Comparison of ENCODE assay signal across 1 cellular context in the genomic region with DNA sequence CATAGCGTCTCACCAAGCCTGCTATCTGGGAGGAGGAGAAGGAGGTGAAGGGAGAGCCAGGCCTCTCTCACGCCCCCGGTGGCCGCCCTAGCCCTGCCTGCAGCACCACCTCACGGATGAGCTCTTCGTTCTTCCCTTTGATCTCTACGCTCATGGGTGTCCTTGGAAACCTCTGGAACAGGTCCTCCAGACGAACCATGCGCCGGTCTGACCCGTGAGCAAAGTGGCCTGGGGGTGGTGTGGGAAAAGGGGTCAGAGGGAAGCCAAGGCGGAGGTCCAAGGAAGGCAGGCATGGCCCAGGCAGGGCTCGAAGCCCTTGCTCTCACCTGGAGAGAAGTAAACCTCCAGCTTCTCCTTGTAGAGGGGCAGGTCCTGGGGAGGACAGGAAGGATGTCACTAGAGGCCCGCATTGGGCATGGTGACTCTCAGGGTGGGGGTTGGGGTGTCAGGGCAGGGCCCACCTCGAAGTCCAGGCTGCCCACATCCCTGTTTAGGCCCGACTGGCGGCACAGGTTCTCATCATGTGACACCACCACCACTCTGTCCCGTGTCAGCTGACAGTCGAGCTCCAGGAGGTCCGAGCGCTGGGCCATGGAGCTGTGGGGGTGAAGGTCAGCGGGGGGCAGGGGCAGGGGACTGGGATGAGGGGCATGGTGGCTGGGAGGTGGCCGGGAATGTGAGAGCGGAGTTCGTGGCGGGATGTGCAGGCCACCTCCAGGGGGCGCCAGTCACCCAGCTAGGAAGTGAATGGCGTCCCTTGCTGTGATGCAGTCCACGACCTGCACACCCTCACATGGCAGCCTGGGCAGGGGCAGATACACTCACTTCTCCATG.
TF ChIP-seq lines count a peak whose summit lies in the region.

No MANE protein-coding gene starts in this region.

TF ChIP-seq in HepG2, 621 proteins besides CTCF, POLR2A, EP300 and RAD21 (continued from another document and continues in another):
- TF ChIP-seq, protein P1, sequence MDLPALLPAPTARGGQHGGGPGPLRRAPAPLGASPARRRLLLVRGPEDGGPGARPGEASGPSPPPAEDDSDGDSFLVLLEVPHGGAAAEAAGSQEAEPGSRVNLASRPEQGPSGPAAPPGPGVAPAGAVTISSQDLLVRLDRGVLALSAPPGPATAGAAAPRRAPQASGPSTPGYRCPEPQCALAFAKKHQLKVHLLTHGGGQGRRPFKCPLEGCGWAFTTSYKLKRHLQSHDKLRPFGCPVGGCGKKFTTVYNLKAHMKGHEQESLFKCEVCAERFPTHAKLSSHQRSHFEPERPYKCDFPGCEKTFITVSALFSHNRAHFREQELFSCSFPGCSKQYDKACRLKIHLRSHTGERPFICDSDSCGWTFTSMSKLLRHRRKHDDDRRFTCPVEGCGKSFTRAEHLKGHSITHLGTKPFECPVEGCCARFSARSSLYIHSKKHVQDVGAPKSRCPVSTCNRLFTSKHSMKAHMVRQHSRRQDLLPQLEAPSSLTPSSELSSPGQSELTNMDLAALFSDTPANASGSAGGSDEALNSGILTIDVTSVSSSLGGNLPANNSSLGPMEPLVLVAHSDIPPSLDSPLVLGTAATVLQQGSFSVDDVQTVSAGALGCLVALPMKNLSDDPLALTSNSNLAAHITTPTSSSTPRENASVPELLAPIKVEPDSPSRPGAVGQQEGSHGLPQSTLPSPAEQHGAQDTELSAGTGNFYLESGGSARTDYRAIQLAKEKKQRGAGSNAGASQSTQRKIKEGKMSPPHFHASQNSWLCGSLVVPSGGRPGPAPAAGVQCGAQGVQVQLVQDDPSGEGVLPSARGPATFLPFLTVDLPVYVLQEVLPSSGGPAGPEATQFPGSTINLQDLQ (CRISPR knock-in tag; IDR thresholded peaks at IDR 0.05) = peak; percentile 92
- TF ChIP-seq ZSCAN20 (CRISPR knock-in tag; IDR thresholded peaks at IDR 0.05; ENCODE audit: borderline replicate concordance) = no peak
- TF ChIP-seq, protein P2, sequence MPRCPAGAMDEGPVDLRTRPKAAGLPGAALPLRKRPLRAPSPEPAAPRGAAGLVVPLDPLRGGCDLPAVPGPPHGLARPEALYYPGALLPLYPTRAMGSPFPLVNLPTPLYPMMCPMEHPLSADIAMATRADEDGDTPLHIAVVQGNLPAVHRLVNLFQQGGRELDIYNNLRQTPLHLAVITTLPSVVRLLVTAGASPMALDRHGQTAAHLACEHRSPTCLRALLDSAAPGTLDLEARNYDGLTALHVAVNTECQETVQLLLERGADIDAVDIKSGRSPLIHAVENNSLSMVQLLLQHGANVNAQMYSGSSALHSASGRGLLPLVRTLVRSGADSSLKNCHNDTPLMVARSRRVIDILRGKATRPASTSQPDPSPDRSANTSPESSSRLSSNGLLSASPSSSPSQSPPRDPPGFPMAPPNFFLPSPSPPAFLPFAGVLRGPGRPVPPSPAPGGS (CRISPR knock-in tag; IDR thresholded peaks at IDR 0.05) = peak; percentile 73; the same call in 1 of the 2 replicates
- TF ChIP-seq, protein P3, sequence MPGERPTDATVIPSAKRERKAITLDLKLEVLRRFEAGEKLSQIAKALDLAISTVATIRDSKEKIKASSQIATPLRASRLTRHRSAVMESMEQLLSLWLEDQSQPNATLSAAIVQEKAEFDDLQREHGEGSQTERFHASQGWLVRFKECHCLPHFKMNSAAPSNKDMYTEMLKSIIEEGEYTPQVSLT (CRISPR knock-in tag; IDR thresholded peaks at IDR 0.05; ENCODE audit: borderline replicate concordance, low read depth) = no peak
- TF ChIP-seq ZMYM4 (CRISPR knock-in tag; IDR thresholded peaks at IDR 0.05) = peak; percentile 62; the same call in 1 of the 2 replicates
- peak; percentile 86 for TF ChIP-seq SMAD1 (CRISPR knock-in tag; IDR thresholded peaks at IDR 0.05; ENCODE audit: borderline replicate concordance, low read depth)
- TF ChIP-seq ZNF430 (CRISPR knock-in tag; IDR thresholded peaks at IDR 0.05) = peak; percentile 87
- no peak; the same call in 1 of the 2 replicates for TF ChIP-seq TRIM24 (CRISPR knock-in tag; IDR thresholded peaks at IDR 0.05)
- peak; percentile 74; the same call in 1 of the 2 replicates for TF ChIP-seq MIER3 (CRISPR knock-in tag; IDR thresholded peaks at IDR 0.05; ENCODE audit: borderline replicate concordance)
- TF ChIP-seq, protein P4, sequence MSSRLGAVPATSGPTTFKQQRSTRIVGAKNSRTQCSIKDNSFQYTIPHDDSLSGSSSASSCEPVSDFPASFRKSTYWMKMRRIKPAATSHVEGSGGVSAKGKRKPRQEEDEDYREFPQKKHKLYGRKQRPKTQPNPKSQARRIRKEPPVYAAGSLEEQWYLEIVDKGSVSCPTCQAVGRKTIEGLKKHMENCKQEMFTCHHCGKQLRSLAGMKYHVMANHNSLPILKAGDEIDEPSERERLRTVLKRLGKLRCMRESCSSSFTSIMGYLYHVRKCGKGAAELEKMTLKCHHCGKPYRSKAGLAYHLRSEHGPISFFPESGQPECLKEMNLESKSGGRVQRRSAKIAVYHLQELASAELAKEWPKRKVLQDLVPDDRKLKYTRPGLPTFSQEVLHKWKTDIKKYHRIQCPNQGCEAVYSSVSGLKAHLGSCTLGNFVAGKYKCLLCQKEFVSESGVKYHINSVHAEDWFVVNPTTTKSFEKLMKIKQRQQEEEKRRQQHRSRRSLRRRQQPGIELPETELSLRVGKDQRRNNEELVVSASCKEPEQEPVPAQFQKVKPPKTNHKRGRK (CRISPR knock-in tag; IDR thresholded peaks at IDR 0.05) = peak; percentile 70; the same call in 1 of the 2 replicates
- TF ChIP-seq NFYB (CRISPR knock-in tag; IDR thresholded peaks at IDR 0.05) = no peak
- no peak for TF ChIP-seq ZNF879 (CRISPR knock-in tag; IDR thresholded peaks at IDR 0.05)
- peak; percentile 65; the same call in 1 of the 2 replicates for TF ChIP-seq ZNF451 (CRISPR knock-in tag; IDR thresholded peaks at IDR 0.05)
- TF ChIP-seq, protein P5, sequence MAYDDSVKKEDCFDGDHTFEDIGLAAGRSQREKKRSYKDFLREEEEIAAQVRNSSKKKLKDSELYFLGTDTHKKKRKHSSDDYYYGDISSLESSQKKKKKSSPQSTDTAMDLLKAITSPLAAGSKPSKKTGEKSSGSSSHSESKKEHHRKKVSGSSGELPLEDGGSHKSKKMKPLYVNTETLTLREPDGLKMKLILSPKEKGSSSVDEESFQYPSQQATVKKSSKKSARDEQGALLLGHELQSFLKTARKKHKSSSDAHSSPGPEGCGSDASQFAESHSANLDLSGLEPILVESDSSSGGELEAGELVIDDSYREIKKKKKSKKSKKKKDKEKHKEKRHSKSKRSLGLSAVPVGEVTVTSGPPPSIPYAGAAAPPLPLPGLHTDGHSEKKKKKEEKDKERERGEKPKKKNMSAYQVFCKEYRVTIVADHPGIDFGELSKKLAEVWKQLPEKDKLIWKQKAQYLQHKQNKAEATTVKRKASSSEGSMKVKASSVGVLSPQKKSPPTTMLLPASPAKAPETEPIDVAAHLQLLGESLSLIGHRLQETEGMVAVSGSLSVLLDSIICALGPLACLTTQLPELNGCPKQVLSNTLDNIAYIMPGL (CRISPR knock-in tag; IDR thresholded peaks at IDR 0.05; ENCODE audit: borderline replicate concordance in 1 of 2, low read depth in 1 of 2) = peak; percentile 72 to 90
- TF ChIP-seq, protein P6, sequence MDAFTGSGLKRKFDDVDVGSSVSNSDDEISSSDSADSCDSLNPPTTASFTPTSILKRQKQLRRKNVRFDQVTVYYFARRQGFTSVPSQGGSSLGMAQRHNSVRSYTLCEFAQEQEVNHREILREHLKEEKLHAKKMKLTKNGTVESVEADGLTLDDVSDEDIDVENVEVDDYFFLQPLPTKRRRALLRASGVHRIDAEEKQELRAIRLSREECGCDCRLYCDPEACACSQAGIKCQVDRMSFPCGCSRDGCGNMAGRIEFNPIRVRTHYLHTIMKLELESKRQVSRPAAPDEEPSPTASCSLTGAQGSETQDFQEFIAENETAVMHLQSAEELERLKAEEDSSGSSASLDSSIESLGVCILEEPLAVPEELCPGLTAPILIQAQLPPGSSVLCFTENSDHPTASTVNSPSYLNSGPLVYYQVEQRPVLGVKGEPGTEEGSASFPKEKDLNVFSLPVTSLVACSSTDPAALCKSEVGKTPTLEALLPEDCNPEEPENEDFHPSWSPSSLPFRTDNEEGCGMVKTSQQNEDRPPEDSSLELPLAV (CRISPR knock-in tag; conservative IDR thresholded peaks at IDR 0.05; ENCODE audit: low read depth) = no peak
- TF ChIP-seq FOXK1 (CRISPR knock-in tag; IDR thresholded peaks at IDR 0.05; ENCODE audit: borderline replicate concordance, low read depth) = no peak
- peak; percentile 46; the same call in 1 of the 2 replicates for TF ChIP-seq ZNF362 (CRISPR knock-in tag; IDR thresholded peaks at IDR 0.05; ENCODE audit: borderline replicate concordance)
- TF ChIP-seq, protein P7, sequence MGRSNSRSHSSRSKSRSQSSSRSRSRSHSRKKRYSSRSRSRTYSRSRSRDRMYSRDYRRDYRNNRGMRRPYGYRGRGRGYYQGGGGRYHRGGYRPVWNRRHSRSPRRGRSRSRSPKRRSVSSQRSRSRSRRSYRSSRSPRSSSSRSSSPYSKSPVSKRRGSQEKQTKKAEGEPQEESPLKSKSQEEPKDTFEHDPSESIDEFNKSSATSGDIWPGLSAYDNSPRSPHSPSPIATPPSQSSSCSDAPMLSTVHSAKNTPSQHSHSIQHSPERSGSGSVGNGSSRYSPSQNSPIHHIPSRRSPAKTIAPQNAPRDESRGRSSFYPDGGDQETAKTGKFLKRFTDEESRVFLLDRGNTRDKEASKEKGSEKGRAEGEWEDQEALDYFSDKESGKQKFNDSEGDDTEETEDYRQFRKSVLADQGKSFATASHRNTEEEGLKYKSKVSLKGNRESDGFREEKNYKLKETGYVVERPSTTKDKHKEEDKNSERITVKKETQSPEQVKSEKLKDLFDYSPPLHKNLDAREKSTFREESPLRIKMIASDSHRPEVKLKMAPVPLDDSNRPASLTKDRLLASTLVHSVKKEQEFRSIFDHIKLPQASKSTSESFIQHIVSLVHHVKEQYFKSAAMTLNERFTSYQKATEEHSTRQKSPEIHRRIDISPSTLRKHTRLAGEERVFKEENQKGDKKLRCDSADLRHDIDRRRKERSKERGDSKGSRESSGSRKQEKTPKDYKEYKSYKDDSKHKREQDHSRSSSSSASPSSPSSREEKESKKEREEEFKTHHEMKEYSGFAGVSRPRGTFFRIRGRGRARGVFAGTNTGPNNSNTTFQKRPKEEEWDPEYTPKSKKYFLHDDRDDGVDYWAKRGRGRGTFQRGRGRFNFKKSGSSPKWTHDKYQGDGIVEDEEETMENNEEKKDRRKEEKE (IDR thresholded peaks at IDR 0.05) = no peak
- TF ChIP-seq, protein P8, sequence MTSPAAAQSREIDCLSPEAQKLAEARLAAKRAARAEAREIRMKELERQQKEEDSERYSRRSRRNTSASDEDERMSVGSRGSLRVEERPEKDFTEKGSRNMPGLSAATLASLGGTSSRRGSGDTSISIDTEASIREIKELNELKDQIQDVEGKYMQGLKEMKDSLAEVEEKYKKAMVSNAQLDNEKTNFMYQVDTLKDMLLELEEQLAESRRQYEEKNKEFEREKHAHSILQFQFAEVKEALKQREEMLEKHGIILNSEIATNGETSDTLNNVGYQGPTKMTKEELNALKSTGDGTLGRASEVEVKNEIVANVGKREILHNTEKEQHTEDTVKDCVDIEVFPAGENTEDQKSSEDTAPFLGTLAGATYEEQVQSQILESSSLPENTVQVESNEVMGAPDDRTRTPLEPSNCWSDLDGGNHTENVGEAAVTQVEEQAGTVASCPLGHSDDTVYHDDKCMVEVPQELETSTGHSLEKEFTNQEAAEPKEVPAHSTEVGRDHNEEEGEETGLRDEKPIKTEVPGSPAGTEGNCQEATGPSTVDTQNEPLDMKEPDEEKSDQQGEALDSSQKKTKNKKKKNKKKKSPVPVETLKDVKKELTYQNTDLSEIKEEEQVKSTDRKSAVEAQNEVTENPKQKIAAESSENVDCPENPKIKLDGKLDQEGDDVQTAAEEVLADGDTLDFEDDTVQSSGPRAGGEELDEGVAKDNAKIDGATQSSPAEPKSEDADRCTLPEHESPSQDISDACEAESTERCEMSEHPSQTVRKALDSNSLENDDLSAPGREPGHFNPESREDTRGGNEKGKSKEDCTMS (CRISPR knock-in tag; conservative IDR thresholded peaks at IDR 0.05) = no peak
- TF ChIP-seq, protein P9, sequence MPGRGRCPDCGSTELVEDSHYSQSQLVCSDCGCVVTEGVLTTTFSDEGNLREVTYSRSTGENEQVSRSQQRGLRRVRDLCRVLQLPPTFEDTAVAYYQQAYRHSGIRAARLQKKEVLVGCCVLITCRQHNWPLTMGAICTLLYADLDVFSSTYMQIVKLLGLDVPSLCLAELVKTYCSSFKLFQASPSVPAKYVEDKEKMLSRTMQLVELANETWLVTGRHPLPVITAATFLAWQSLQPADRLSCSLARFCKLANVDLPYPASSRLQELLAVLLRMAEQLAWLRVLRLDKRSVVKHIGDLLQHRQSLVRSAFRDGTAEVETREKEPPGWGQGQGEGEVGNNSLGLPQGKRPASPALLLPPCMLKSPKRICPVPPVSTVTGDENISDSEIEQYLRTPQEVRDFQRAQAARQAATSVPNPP (CRISPR knock-in tag; IDR thresholded peaks at IDR 0.05) = peak; percentile 83; the same call in 1 of the 2 replicates
- TF ChIP-seq HNRNPLL (IDR thresholded peaks at IDR 0.05; ENCODE audit: low read depth, low read length, poor library complexity, severe bottlenecking) = peak; percentile 8
- peak; percentile 77; the same call in 1 of the 2 replicates for TF ChIP-seq SKIL (CRISPR knock-in tag; IDR thresholded peaks at IDR 0.05; ENCODE audit: borderline replicate concordance)
- TF ChIP-seq POLR2AphosphoS2 (IDR thresholded peaks at IDR 0.05; ENCODE audit: low read depth, low read length) = no peak
- no peak; the same call in 1 of the 2 replicates for TF ChIP-seq MAF1 (CRISPR knock-in tag; IDR thresholded peaks at IDR 0.05; ENCODE audit: borderline replicate concordance)
- TF ChIP-seq ZNF572 (CRISPR knock-in tag; IDR thresholded peaks at IDR 0.05) = peak; percentile 96; the same call in 1 of the 2 replicates
- no peak for TF ChIP-seq STAT5B (CRISPR knock-in tag; IDR thresholded peaks at IDR 0.05)
- TF ChIP-seq POLR2AphosphoS5 (IDR thresholded peaks at IDR 0.05; ENCODE audit: low read depth, low read length) = no peak
- TF ChIP-seq CENPT (CRISPR knock-in tag; IDR thresholded peaks at IDR 0.05; ENCODE audit: low read depth) = peak; percentile 93
- TF ChIP-seq ZNF619 (CRISPR knock-in tag; IDR thresholded peaks at IDR 0.05) = peak; percentile 97
- TF ChIP-seq ZNF703 (CRISPR knock-in tag; IDR thresholded peaks at IDR 0.05; ENCODE audit: borderline replicate concordance) = no peak; the same call in 1 of the 2 replicates
- TF ChIP-seq ZNF660 (CRISPR knock-in tag; IDR thresholded peaks at IDR 0.05; ENCODE audit: borderline replicate concordance, low read depth) = no peak
